In genomic region chr12:72729451-72730010, GRCh38 we compare ENCODE assay signal across 34 cellular contexts.
"Had no signal": no experiment of that assay in that cellular context is flagged by ENCODE, and none has a peak within 500 bp of the region (broad histone marks: within the 10 kb centered on the region; RNA-seq: fewer than 3 reads in every experiment).

No MANE protein-coding gene starts in this region.

- H3K9me3 ChIP-seq: MG63 had no signal

- H3K27me3 ChIP-seq: MG63 had no signal

- H3K36me3 ChIP-seq: MG63 had no signal

- DNase-seq: Karpas-422, Kasumi-1, MG63, MM.1S, MV-4-11, NCI-H1048, NCI-H1092, NCI-H1092 treated with DMSO at 0.1 percent for 48 hours, NCI-H1105, NCI-H1105 treated with DMSO at 0.1 percent for 48 hours, NCI-H1417, NCI-H1417 treated with DMSO at 0.1 percent for 48 hours, NCI-H1436, NCI-H1436 treated with DMSO at 0.1 percent for 48 hours, NCI-H146, NCI-H1694, NCI-H1694 treated with DMSO at 0.1 percent for 48 hours, NCI-H187, NCI-H187 treated with DMSO at 0.1 percent for 48 hours, NCI-H1930, NCI-H2029, NCI-H2029 treated with DMSO at 0.1 percent for 48 hours, NCI-H2081, NCI-H2081 treated with DMSO at 0.1 percent for 48 hours, NCI-H2107, NCI-H2171, NCI-H2171 treated with DMSO at 0.1 percent for 48 hours, NCI-H2227 treated with DMSO at 0.1 percent for 48 hours, NCI-H226, NCI-H345, NCI-H446, NCI-H446 treated with DMSO at 0.1 percent for 48 hours, NCI-H510A, NCI-H510A treated with DMSO at 0.1 percent for 48 hours had no signal

- H3K4me3 ChIP-seq: MG63 had no signal
